Comparison of ENCODE assay signal across 14 cellular contexts in genomic region chr14:68968721-68969120, GRCh38. TPM values are rescaled to one million over a fixed set of nuclear protein-coding genes. Genes with fewer than 3 reads are reported as not detected.
DNase-seq lines count a peak whose midpoint lies in the region; ATAC-seq and TF ChIP-seq lines count a peak whose summit lies in the region.
"Had no signal": no experiment of that assay in that cellular context is flagged by ENCODE, and none has a peak within 500 bp of the region (broad histone marks: within the 10 kb centered on the region; RNA-seq: fewer than 3 reads in every experiment).

No MANE protein-coding gene starts in this region.

- CTCF ChIA-PET in activated CD8-positive, alpha-beta T cell treated with anti-CD3 and anti-CD28 coated beads for 36 hours (lab: Charles Lee), result interaction anchor here (0.9 to 2.8 kb wide), 8 partner anchors 9 to 138 kb away, joined by 3 to 10 read pairs (median 4); no protein-coding TSS in a partner anchor
- CTCF ChIA-PET in activated CD8-positive, alpha-beta T cell treated with anti-CD3 and anti-CD28 coated beads, Interleukin-2, amount 10 ng/mL, durations not matched to agents 7 days and 5 days (lab: Charles Lee), result interaction anchor here (1.0 to 3.8 kb wide), 10 partner anchors 9 to 139 kb away, joined by 3 to 21 read pairs (median 4); no protein-coding TSS in a partner anchor

- TF ChIP-seq POLR2A in erythroblast (IDR thresholded peaks at IDR 0.05; ENCODE audit: low read length), result no peak

- no peak overlapping the region for H3K4me3 Mint-ChIP-seq in activated CD8-positive, alpha-beta T cell treated with anti-CD3 and anti-CD28 coated beads for 36 hours
- H3K4me3 Mint-ChIP-seq in activated CD8-positive, alpha-beta T cell treated with anti-CD3 and anti-CD28 coated beads, Interleukin-2, amount 10 ng/mL, durations not matched to agents 7 days and 5 days, result no peak overlapping the region
- H3K4me3 Mint-ChIP-seq: activated B cell treated with CpG ODN at 0.5 μM for 24 hours had no signal

- H3K27me3 ChIP-seq in hepatocyte, result no peaks in the 10 kb centered on the region
- H3K27me3 ChIP-seq in subcutaneous abdominal adipose tissue (ENCODE audit: control insufficient read depth in 5 of 5, insufficient read depth in 4 of 5, low read length in 5 of 5), result no peaks in the 10 kb centered on the region
- H3K27me3 ChIP-seq: SJSA1, suprapubic skin had no signal

- DNase-seq in activated CD8-positive, alpha-beta T cell treated with anti-CD3 and anti-CD28 coated beads for 36 hours, result no peak
- DNase-seq in activated CD8-positive, alpha-beta T cell treated with anti-CD3 and anti-CD28 coated beads, Interleukin-2, amount 10 ng/mL, durations not matched to agents 7 days and 5 days, result no peak
- no peak for DNase-seq in activated naive CD4-positive, alpha-beta T cell treated with anti-CD3 and anti-CD28 coated beads, Interleukin-2, amount 50 U/mL, for 72 hours (ENCODE audit: low spot score in 2 of 2)
- DNase-seq in hepatocyte (ENCODE audit: low spot score), result no peak
- no peak for DNase-seq in HPDE6-E6E7 (ENCODE audit: extremely low spot score)
- no peak for DNase-seq in left colon
- no peak for DNase-seq in erythroblast (lab: John Stamatoyannopoulos, UW)
- DNase-seq: activated B cell treated with CpG ODN at 0.5 μM for 24 hours, H7, NCI-H1105, NCI-H510A treated with DMSO at 0.1 percent for 48 hours had no signal

- 94% methylated on average over 4 of the region's 4 CpGs for WGBS in hepatocyte (ENCODE audit: low lambda C conversion rate, missing lambda C conversion rate)

- peaks cover 87% of the 10 kb centered on the region for H3K4me1 Mint-ChIP-seq in activated CD8-positive, alpha-beta T cell treated with anti-CD3 and anti-CD28 coated beads for 36 hours (ENCODE audit: low read depth)
- peaks cover 77% of the 10 kb centered on the region for H3K4me1 Mint-ChIP-seq in activated CD8-positive, alpha-beta T cell treated with anti-CD3 and anti-CD28 coated beads, Interleukin-2, amount 10 ng/mL, durations not matched to agents 7 days and 5 days (ENCODE audit: low read depth)
- H3K4me1 Mint-ChIP-seq: activated B cell treated with CpG ODN at 0.5 μM for 24 hours had no signal

- H3K79me2 ChIP-seq in hepatocyte, result peaks cover 99% of the 10 kb centered on the region

- no peak for TF ChIP-seq CTCF in activated CD8-positive, alpha-beta T cell treated with anti-CD3 and anti-CD28 coated beads for 36 hours (IDR thresholded peaks at IDR 0.05)
- no peak for TF ChIP-seq CTCF in hepatocyte (IDR thresholded peaks at IDR 0.05; ENCODE audit: poor library complexity)

- H3K9me3 Mint-ChIP-seq in activated CD8-positive, alpha-beta T cell treated with anti-CD3 and anti-CD28 coated beads for 36 hours, result peaks cover 12% of the 10 kb centered on the region
- peaks cover 11% of the 10 kb centered on the region for H3K9me3 Mint-ChIP-seq in activated CD8-positive, alpha-beta T cell treated with anti-CD3 and anti-CD28 coated beads, Interleukin-2, amount 10 ng/mL, durations not matched to agents 7 days and 5 days (ENCODE audit: insufficient read depth)
- H3K9me3 Mint-ChIP-seq in activated naive CD4-positive, alpha-beta T cell treated with anti-CD3 and anti-CD28 coated beads, Interleukin-2, amount 50 U/mL, for 72 hours, result peaks cover 0 to 15% of the 10 kb centered on the region in 2 donors

- H3K9me3 ChIP-seq in hepatocyte (ENCODE audit: low read depth) (no peaks in the 10 kb centered on the region), subcutaneous abdominal adipose tissue (ENCODE audit: control insufficient read depth in 5 of 5, low read length in 5 of 5) (no peaks in the 10 kb centered on the region)
- H3K9me3 ChIP-seq: SJSA1, suprapubic skin had no signal

- H3K27ac ChIP-seq in hepatocyte (peak overlapping the region; percentile 88), subcutaneous abdominal adipose tissue (ENCODE audit: low read depth, low read length) (peak overlapping the region; percentile 57)
- H3K27ac ChIP-seq: SJSA1, suprapubic skin had no signal

- H3K36me3 ChIP-seq in hepatocyte (replicated peaks; ENCODE audit: insufficient read depth, low read depth) (no peaks in the 10 kb centered on the region), subcutaneous abdominal adipose tissue (ENCODE audit: control insufficient read depth in 5 of 5, insufficient read depth in 5 of 5, low read length in 5 of 5) (peaks cover 0 to 22% (median 8%) of the 10 kb centered on the region in 5 donors)
- H3K36me3 ChIP-seq: suprapubic skin had no signal

- POLR2A ChIA-PET in activated CD8-positive, alpha-beta T cell treated with anti-CD3 and anti-CD28 coated beads for 36 hours (lab: Charles Lee), result interaction anchor here (1.1 to 6.3 kb wide), 4 partner anchors 9 to 35 kb away, joined by 3 to 40 read pairs (median 13); no protein-coding TSS in a partner anchor
- POLR2A ChIA-PET in activated CD8-positive, alpha-beta T cell treated with anti-CD3 and anti-CD28 coated beads, Interleukin-2, amount 10 ng/mL, durations not matched to agents 7 days and 5 days (lab: Charles Lee), result interaction anchor here (0.6 to 2.9 kb wide), 6 partner anchors 9 to 33 kb away, joined by 3 to 18 read pairs (median 6); no protein-coding TSS in a partner anchor

- H3K36me3 Mint-ChIP-seq in activated CD8-positive, alpha-beta T cell treated with anti-CD3 and anti-CD28 coated beads for 36 hours (ENCODE audit: low read depth), result peaks cover 41% of the 10 kb centered on the region
- peaks cover 24% of the 10 kb centered on the region for H3K36me3 Mint-ChIP-seq in activated CD8-positive, alpha-beta T cell treated with anti-CD3 and anti-CD28 coated beads, Interleukin-2, amount 10 ng/mL, durations not matched to agents 7 days and 5 days (ENCODE audit: low read depth)
- H3K36me3 Mint-ChIP-seq in activated naive CD4-positive, alpha-beta T cell treated with anti-CD3 and anti-CD28 coated beads, Interleukin-2, amount 50 U/mL, for 72 hours, result peaks cover 0 to 34% of the 10 kb centered on the region in 2 donors

- intact Hi-C loops in activated CD8-positive, alpha-beta T cell treated with anti-CD3 and anti-CD28 coated beads for 36 hours (cut with micrococcal nuclease), result no loop called here
- intact Hi-C loops in left colon (cut with DNase I, micrococcal nuclease), result no loop called here

- no peak overlapping the region for H3K4me2 ChIP-seq in hepatocyte

- H3K27me3 Mint-ChIP-seq in activated CD8-positive, alpha-beta T cell treated with anti-CD3 and anti-CD28 coated beads for 36 hours, result no peaks in the 10 kb centered on the region
- H3K27me3 Mint-ChIP-seq in activated CD8-positive, alpha-beta T cell treated with anti-CD3 and anti-CD28 coated beads, Interleukin-2, amount 10 ng/mL, durations not matched to agents 7 days and 5 days (ENCODE audit: low read depth), result no peaks in the 10 kb centered on the region

- peaks cover 13% of the 10 kb centered on the region for H4K20me1 ChIP-seq in hepatocyte (ENCODE audit: insufficient read depth, poor library complexity, severe bottlenecking)

- no peak overlapping the region for H3K4me3 ChIP-seq in hepatocyte
- H3K4me3 ChIP-seq in subcutaneous abdominal adipose tissue (ENCODE audit: low read depth in 1 of 5, low read length in 5 of 5), result no peak overlapping the region
- H3K4me3 ChIP-seq: SJSA1, suprapubic skin had no signal

- H3K27ac Mint-ChIP-seq in activated CD8-positive, alpha-beta T cell treated with anti-CD3 and anti-CD28 coated beads for 36 hours, result peak overlapping the region; percentile 84
- no peak overlapping the region for H3K27ac Mint-ChIP-seq in activated CD8-positive, alpha-beta T cell treated with anti-CD3 and anti-CD28 coated beads, Interleukin-2, amount 10 ng/mL, durations not matched to agents 7 days and 5 days
- H3K27ac Mint-ChIP-seq in activated naive CD4-positive, alpha-beta T cell treated with anti-CD3 and anti-CD28 coated beads, Interleukin-2, amount 50 U/mL, for 72 hours, result peak overlapping the region; percentile 60 to 86
- H3K27ac Mint-ChIP-seq: activated B cell treated with CpG ODN at 0.5 μM for 24 hours had no signal

- H3K9me2 ChIP-seq in hepatocyte (replicated peaks; ENCODE audit: insufficient read depth), result no peaks in the 10 kb centered on the region

- H3K4me1 ChIP-seq in hepatocyte (ENCODE audit: insufficient read depth) (peaks cover 64% of the 10 kb centered on the region), subcutaneous abdominal adipose tissue (ENCODE audit: control insufficient read depth in 5 of 5, insufficient read depth in 5 of 5, low read length in 5 of 5) (peaks cover 14 to 72% (median 55%) of the 10 kb centered on the region in 5 donors)

- H3K9ac ChIP-seq in subcutaneous abdominal adipose tissue (ENCODE audit: low read length in 5 of 5), result no peak overlapping the region

- no peak for ATAC-seq in activated CD8-positive, alpha-beta T cell treated with anti-CD3 and anti-CD28 coated beads for 36 hours
- no peak for ATAC-seq in activated CD8-positive, alpha-beta T cell treated with anti-CD3 and anti-CD28 coated beads, Interleukin-2, amount 10 ng/mL, durations not matched to agents 7 days and 5 days
- ATAC-seq in activated naive CD4-positive, alpha-beta T cell treated with anti-CD3 and anti-CD28 coated beads, Interleukin-2, amount 50 U/mL, for 72 hours, result no peak
- ATAC-seq in left colon, result no peak

- H2AFZ ChIP-seq in hepatocyte, result no peak overlapping the region

RNA-seq across cellular contexts. Expression of gene ACTN1, which starts 10.4 kb away (rescaled TPM):
- 100 to 1,000 TPM; 214 TPM for total RNA-seq in activated CD8-positive, alpha-beta T cell treated with anti-CD3 and anti-CD28 coated beads for 36 hours
- total RNA-seq in activated CD8-positive, alpha-beta T cell treated with anti-CD3 and anti-CD28 coated beads, Interleukin-2, amount 10 ng/mL, durations not matched to agents 7 days and 5 days, result 10 to 100 TPM; 51.4 to 56.1 TPM
- 100 to 1,000 TPM; 106 to 120 TPM for total RNA-seq in activated naive CD4-positive, alpha-beta T cell treated with anti-CD3 and anti-CD28 coated beads, Interleukin-2, amount 50 U/mL, for 72 hours
- total RNA-seq in hepatocyte, result 82.2 and 88.0 TPM in 2 replicates
- 157 and 163 TPM in 2 replicates for polyA plus RNA-seq in hepatocyte
- total RNA-seq in left colon, result 100 to 1,000 TPM in 1 of 2 donors, 10 to 100 TPM in 1; 89.9 to 132 TPM
